10 cellular contexts compared by ENCODE assay signal in genomic region chr14:69559581-69560011, GRCh38. TPM values are rescaled to one million over a fixed set of nuclear protein-coding genes. Genes with fewer than 3 reads are reported as not detected.
DNase-seq lines count a peak whose midpoint lies in the region; ATAC-seq and TF ChIP-seq lines count a peak whose summit lies in the region.
"Had no signal": no experiment of that assay in that cellular context is flagged by ENCODE, and none has a peak within 500 bp of the region (broad histone marks: within the 10 kb centered on the region; RNA-seq: fewer than 3 reads in every experiment).

No MANE protein-coding gene starts in this region.

- no peak overlapping the region for H3K4me3 ChIP-seq in epithelial cell of esophagus (ENCODE audit: low read length)

- intact Hi-C loops in activated CD8-positive, alpha-beta T cell treated with anti-CD3 and anti-CD28 coated beads for 36 hours (cut with micrococcal nuclease): no loop called here

- no peak for TF ChIP-seq CTCF in activated CD8-positive, alpha-beta T cell treated with anti-CD3 and anti-CD28 coated beads for 36 hours (IDR thresholded peaks at IDR 0.05)
- no peak for TF ChIP-seq CTCF in epithelial cell of esophagus (IDR thresholded peaks at IDR 0.05; ENCODE audit: insufficient read depth, low read depth, low read length, missing control alignments)
- no peak for TF ChIP-seq CTCF in type B pancreatic cell (conservative IDR thresholded peaks at IDR 0.05)
- no peak for TF ChIP-seq CTCF in GM13976 (IDR thresholded peaks at IDR 0.05; ENCODE audit: borderline replicate concordance, control extremely low read depth, extremely low read depth, insufficient read depth, missing control alignments)

- no peaks in the 10 kb centered on the region for H3K9me3 Mint-ChIP-seq in activated CD8-positive, alpha-beta T cell treated with anti-CD3 and anti-CD28 coated beads, Interleukin-2, amount 10 ng/mL, durations not matched to agents 7 days and 5 days (ENCODE audit: insufficient read depth)
- H3K9me3 Mint-ChIP-seq in activated CD8-positive, alpha-beta T cell treated with anti-CD3 and anti-CD28 coated beads for 36 hours: no peaks in the 10 kb centered on the region
- no peaks in the 10 kb centered on the region for H3K9me3 Mint-ChIP-seq in type B pancreatic cell

- POLR2A ChIA-PET in activated CD8-positive, alpha-beta T cell treated with anti-CD3 and anti-CD28 coated beads, Interleukin-2, amount 10 ng/mL, durations not matched to agents 7 days and 5 days (lab: Charles Lee): interaction anchor here (0.9 kb wide), 1 partner anchor 229 kb away, joined by 3 read pairs; no protein-coding TSS in a partner anchor
- POLR2A ChIA-PET in activated CD8-positive, alpha-beta T cell treated with anti-CD3 and anti-CD28 coated beads for 36 hours (lab: Charles Lee): no interaction called here

- in situ Hi-C loops in GM13976 (cut with MboI; ENCODE audit: low sequenced_read_pairs, unreplicated experiment): no loop called here

- no peaks in the 10 kb centered on the region for H3K36me3 Mint-ChIP-seq in activated CD8-positive, alpha-beta T cell treated with anti-CD3 and anti-CD28 coated beads, Interleukin-2, amount 10 ng/mL, durations not matched to agents 7 days and 5 days (ENCODE audit: low read depth)
- no peaks in the 10 kb centered on the region for H3K36me3 Mint-ChIP-seq in activated CD8-positive, alpha-beta T cell treated with anti-CD3 and anti-CD28 coated beads for 36 hours (ENCODE audit: low read depth)
- H3K36me3 Mint-ChIP-seq in type B pancreatic cell: no peaks in the 10 kb centered on the region
- H3K36me3 Mint-ChIP-seq: activated CD8-positive, alpha-beta memory T cell treated with anti-CD3 and anti-CD28 coated beads, Interleukin-2, amount 10 ng/mL, durations not matched to agents 7 days and 5 days had no signal

- ATAC-seq in activated CD8-positive, alpha-beta T cell treated with anti-CD3 and anti-CD28 coated beads, Interleukin-2, amount 10 ng/mL, durations not matched to agents 7 days and 5 days: peak; percentile 11
- no peak for ATAC-seq in activated CD8-positive, alpha-beta T cell treated with anti-CD3 and anti-CD28 coated beads for 36 hours
- ATAC-seq: activated CD8-positive, alpha-beta memory T cell treated with anti-CD3 and anti-CD28 coated beads, Interleukin-2, amount 10 ng/mL, durations not matched to agents 7 days and 5 days; T-helper 17 cell had no signal

- DNase-seq in activated CD8-positive, alpha-beta T cell treated with anti-CD3 and anti-CD28 coated beads, Interleukin-2, amount 10 ng/mL, durations not matched to agents 7 days and 5 days: no peak
- no peak for DNase-seq in activated CD8-positive, alpha-beta T cell treated with anti-CD3 and anti-CD28 coated beads for 36 hours
- DNase-seq in NCI-H524 (lab: John Stamatoyannopoulos, UW) (peak; percentile 80 to 95), epithelial cell of esophagus (ENCODE audit: low read depth) (peak; percentile 42), type B pancreatic cell (ENCODE audit: extremely low spot score, unreplicated experiment) (peak; percentile 72), GM13976 (ENCODE audit: low spot score) (no peak), AG20443 (ENCODE audit: low spot score) (no peak)
- no peak for DNase-seq in stimulated activated CD4-positive, alpha-beta T cell treated with anti-CD3 and anti-CD28 coated beads, Interleukin-4, amount 100 ng/mL, for 4 hours
- DNase-seq: activated CD8-positive, alpha-beta memory T cell treated with anti-CD3 and anti-CD28 coated beads, Interleukin-2, amount 10 ng/mL, durations not matched to agents 7 days and 5 days; T-helper 17 cell had no signal

- no peak overlapping the region for H3K27ac Mint-ChIP-seq in activated CD8-positive, alpha-beta T cell treated with anti-CD3 and anti-CD28 coated beads, Interleukin-2, amount 10 ng/mL, durations not matched to agents 7 days and 5 days
- no peak overlapping the region for H3K27ac Mint-ChIP-seq in activated CD8-positive, alpha-beta T cell treated with anti-CD3 and anti-CD28 coated beads for 36 hours
- H3K27ac Mint-ChIP-seq in type B pancreatic cell: peak overlapping the region; percentile 46
- H3K27ac Mint-ChIP-seq: activated CD8-positive, alpha-beta memory T cell treated with anti-CD3 and anti-CD28 coated beads, Interleukin-2, amount 10 ng/mL, durations not matched to agents 7 days and 5 days; T-helper 17 cell had no signal

- H3K27me3 Mint-ChIP-seq in activated CD8-positive, alpha-beta T cell treated with anti-CD3 and anti-CD28 coated beads, Interleukin-2, amount 10 ng/mL, durations not matched to agents 7 days and 5 days (ENCODE audit: low read depth): peaks cover 34% of the 10 kb centered on the region
- peaks cover 10% of the 10 kb centered on the region for H3K27me3 Mint-ChIP-seq in activated CD8-positive, alpha-beta T cell treated with anti-CD3 and anti-CD28 coated beads for 36 hours
- H3K27me3 Mint-ChIP-seq in type B pancreatic cell: peaks cover 22% of the 10 kb centered on the region

- no peaks in the 10 kb centered on the region for H3K4me1 Mint-ChIP-seq in activated CD8-positive, alpha-beta T cell treated with anti-CD3 and anti-CD28 coated beads, Interleukin-2, amount 10 ng/mL, durations not matched to agents 7 days and 5 days (ENCODE audit: low read depth)
- H3K4me1 Mint-ChIP-seq in activated CD8-positive, alpha-beta T cell treated with anti-CD3 and anti-CD28 coated beads for 36 hours (ENCODE audit: low read depth): no peaks in the 10 kb centered on the region
- peaks cover 6% of the 10 kb centered on the region for H3K4me1 Mint-ChIP-seq in type B pancreatic cell (ENCODE audit: unreplicated experiment)
- H3K4me1 Mint-ChIP-seq: activated CD8-positive, alpha-beta memory T cell treated with anti-CD3 and anti-CD28 coated beads, Interleukin-2, amount 10 ng/mL, durations not matched to agents 7 days and 5 days had no signal

- no peak overlapping the region for H3K4me3 Mint-ChIP-seq in activated CD8-positive, alpha-beta T cell treated with anti-CD3 and anti-CD28 coated beads, Interleukin-2, amount 10 ng/mL, durations not matched to agents 7 days and 5 days
- no peak overlapping the region for H3K4me3 Mint-ChIP-seq in activated CD8-positive, alpha-beta T cell treated with anti-CD3 and anti-CD28 coated beads for 36 hours
- H3K4me3 Mint-ChIP-seq in type B pancreatic cell: no peak overlapping the region
- H3K4me3 Mint-ChIP-seq: activated CD8-positive, alpha-beta memory T cell treated with anti-CD3 and anti-CD28 coated beads, Interleukin-2, amount 10 ng/mL, durations not matched to agents 7 days and 5 days; T-helper 17 cell had no signal

- CTCF ChIA-PET in activated CD8-positive, alpha-beta T cell treated with anti-CD3 and anti-CD28 coated beads, Interleukin-2, amount 10 ng/mL, durations not matched to agents 7 days and 5 days (lab: Charles Lee): interaction anchor here (1.5 to 3.0 kb wide), 3 partner anchors 11 to 452 kb away, joined by 3 to 10 read pairs (median 5); no protein-coding TSS in a partner anchor
- CTCF ChIA-PET in activated CD8-positive, alpha-beta T cell treated with anti-CD3 and anti-CD28 coated beads for 36 hours (lab: Charles Lee): interaction anchor here (1.2 to 3.4 kb wide), 2 partner anchors 11 to 13 kb away, joined by 3 to 21 read pairs; no protein-coding TSS in a partner anchor

RNA-seq across cellular contexts. Expression of gene CCDC177, which starts 15.1 kb away (rescaled TPM):
- total RNA-seq in activated CD8-positive, alpha-beta T cell treated with anti-CD3 and anti-CD28 coated beads, Interleukin-2, amount 10 ng/mL, durations not matched to agents 7 days and 5 days: not detected
- total RNA-seq in activated CD8-positive, alpha-beta T cell treated with anti-CD3 and anti-CD28 coated beads for 36 hours: not detected
- total RNA-seq in type B pancreatic cell (ENCODE audit: low replicate concordance): 0.21 and 3.4 TPM in 2 replicates
- total RNA-seq: activated CD8-positive, alpha-beta memory T cell treated with anti-CD3 and anti-CD28 coated beads, Interleukin-2, amount 10 ng/mL, durations not matched to agents 7 days and 5 days; T-helper 17 cell had no signal

RNA-seq across cellular contexts. Expression of gene SUSD6, which starts 51.8 kb away (rescaled TPM):
- 10 to 100 TPM; 40.0 to 43.1 TPM for total RNA-seq in activated CD8-positive, alpha-beta T cell treated with anti-CD3 and anti-CD28 coated beads, Interleukin-2, amount 10 ng/mL, durations not matched to agents 7 days and 5 days
- 10 to 100 TPM; 35.7 to 36.2 TPM for total RNA-seq in activated CD8-positive, alpha-beta T cell treated with anti-CD3 and anti-CD28 coated beads for 36 hours
- total RNA-seq in type B pancreatic cell (ENCODE audit: low replicate concordance): 31.7 and 78.9 TPM in 2 replicates

Comparison
In these comparisons a context has a peak if more than half of its experiments do, and no peak if none do; other contexts are left out.
1. DNase-seq: peak in NCI-H524 (2 of 2), epithelial cell of esophagus (single experiment) and type B pancreatic cell (single experiment); none in activated CD8-positive, alpha-beta T cell treated with anti-CD3 and anti-CD28 coated beads, Interleukin-2, amount 10 ng/mL, durations not matched to agents 7 days and 5 days (single experiment), activated CD8-positive, alpha-beta T cell treated with anti-CD3 and anti-CD28 coated beads for 36 hours (single experiment), GM13976 (single experiment), stimulated activated CD4-positive, alpha-beta T cell treated with anti-CD3 and anti-CD28 coated beads, Interleukin-4, amount 100 ng/mL, for 4 hours (0 of 2) and AG20443 (single experiment).